8 cellular contexts compared by ENCODE assay signal in genomic region chr9:128341435-128341849, GRCh38. TPM values are rescaled to one million over a fixed set of nuclear protein-coding genes. Genes with fewer than 3 reads are reported as not detected.
DNase-seq lines count a peak whose midpoint lies in the region; ATAC-seq, FAIRE-seq and TF ChIP-seq lines count a peak whose summit lies in the region.

No MANE protein-coding gene starts in this region.

- WGBS in thymus, result 37% methylated on average over 13 of the region's 13 CpGs

- ATAC-seq in HG03439 (IDR thresholded peaks at IDR 0.05; ENCODE audit: unreplicated experiment), result no peak

- peak; percentile 59 for TF ChIP-seq POLR2A in Raji (IDR thresholded peaks at IDR 0.05; ENCODE audit: insufficient read depth, low read depth, low read length)

- FAIRE-seq in frontal cortex (lab: Jason Lieb, UNC), result no peak

- H3K9me3 ChIP-seq in thymus (ENCODE audit: control insufficient read depth), result no peaks in the 10 kb centered on the region

- peak overlapping the region; percentile 66 for H3K4me3 ChIP-seq in thymus (ENCODE audit: low read length)

- DNase-seq in GDM1 (lab: John Stamatoyannopoulos, UW) (peak; percentile 42), KBM-7 (peak; percentile 70), frontal cortex (ENCODE audit: low spot score in 2 of 2) (peak; percentile 62 to 78), osteocyte (ENCODE audit: extremely low spot score, unreplicated experiment) (no peak)
- peak; percentile 88 for DNase-seq in activated effector memory CD4-positive, alpha-beta T cell treated with anti-CD3 and anti-CD28 coated beads, Interleukin-2, amount 50 U/mL, for 16 hours

- TF ChIP-seq CTCF in osteocyte (IDR thresholded peaks at IDR 0.05), result peak; percentile 67

- H3K27me3 ChIP-seq in thymus (ENCODE audit: control insufficient read depth, insufficient read depth), result no peaks in the 10 kb centered on the region

- no peak overlapping the region for H3K27ac ChIP-seq in thymus (ENCODE audit: low read depth)

- peak overlapping the region; percentile 69 for H3K27ac Mint-ChIP-seq in osteocyte (ENCODE audit: unreplicated experiment)

- no peaks in the 10 kb centered on the region for H3K27me3 Mint-ChIP-seq in osteocyte (ENCODE audit: unreplicated experiment)

- no peaks in the 10 kb centered on the region for H3K4me1 ChIP-seq in thymus (ENCODE audit: control insufficient read depth, insufficient read depth, low read length)

- H3K36me3 ChIP-seq in thymus (ENCODE audit: control insufficient read depth, insufficient read depth), result peaks cover 26% of the 10 kb centered on the region

- H3K4me3 Mint-ChIP-seq in osteocyte (ENCODE audit: unreplicated experiment), result peak overlapping the region; percentile 82

- in situ Hi-C loops in KBM-7 (cut with MboI; ENCODE audit: low pct_unique_long_range_greater_than_20kb, low sequenced_read_pairs), result no loop called here

- H3K4me1 Mint-ChIP-seq in osteocyte (ENCODE audit: unreplicated experiment), result peaks cover 6% of the 10 kb centered on the region

- peaks cover 7% of the 10 kb centered on the region for H3K36me3 Mint-ChIP-seq in osteocyte (ENCODE audit: unreplicated experiment)

- H3K9me3 Mint-ChIP-seq in osteocyte (ENCODE audit: unreplicated experiment), result no peaks in the 10 kb centered on the region

RNA-seq across cellular contexts. Expression of gene SLC27A4, which starts 1.1 kb away (rescaled TPM):
- total RNA-seq in frontal cortex, result 22.4 TPM
- total RNA-seq in osteocyte, result 39.4 and 41.7 TPM in 2 replicates
- 20.7 TPM for polyA plus RNA-seq in thymus

RNA-seq across cellular contexts. Expression of gene COQ4, which starts 18.8 kb away (rescaled TPM):
- 16.3 TPM for total RNA-seq in frontal cortex
- total RNA-seq in osteocyte, result 38.4 and 39.2 TPM in 2 replicates
- polyA plus RNA-seq in thymus, result 61.7 TPM

RNA-seq across cellular contexts. Expression of gene TRUB2, which starts 19.2 kb away (rescaled TPM):
- 19.6 TPM for total RNA-seq in frontal cortex
- 27.0 and 27.3 TPM in 2 replicates for total RNA-seq in osteocyte
- polyA plus RNA-seq in thymus, result 14.9 TPM

RNA-seq across cellular contexts. Expression of gene URM1, which starts 29.7 kb away (rescaled TPM):
- total RNA-seq in frontal cortex, result 17.9 TPM
- total RNA-seq in osteocyte, result 57.0 and 62.0 TPM in 2 replicates
- 37.9 TPM for polyA plus RNA-seq in thymus
